20 cellular contexts compared by ENCODE assay signal in genomic region chr3:39130026-39130425, GRCh38. TPM values are rescaled to one million over a fixed set of nuclear protein-coding genes. Genes with fewer than 3 reads are reported as not detected.
A peak's percentile ranks its signal among the peaks of the same experiment; 100 is the strongest.
DNase-seq lines count a peak whose midpoint lies in the region; ATAC-seq and TF ChIP-seq lines count a peak whose summit lies in the region.
"Had no signal": no experiment of that assay in that cellular context is flagged by ENCODE, and none has a peak within 500 bp of the region (broad histone marks: within the 10 kb centered on the region; RNA-seq: fewer than 3 reads in every experiment).

No MANE protein-coding gene starts in this region.

- no peaks in the 10 kb centered on the region for H3K9me3 Mint-ChIP-seq in activated naive CD4-positive, alpha-beta T cell treated with anti-CD3 and anti-CD28 coated beads, Interleukin-2, amount 50 U/mL, for 72 hours
- H3K9me3 Mint-ChIP-seq in activated naive CD4-positive, alpha-beta T cell treated with anti-CD3 and anti-CD28 coated beads for 36 hours: no peaks in the 10 kb centered on the region
- no peaks in the 10 kb centered on the region for H3K9me3 Mint-ChIP-seq in chondrocyte (ENCODE audit: low read depth)
- H3K9me3 Mint-ChIP-seq in natural killer cell: no peaks in the 10 kb centered on the region
- H3K9me3 Mint-ChIP-seq: CD8-positive, alpha-beta T cell had no signal

- H3K36me3 ChIP-seq in BLaER1 treated with 17β-estradiol and CSF1 and Interleukin-3, amounts not matched to agents 10 nM and 100 nM: no peaks in the 10 kb centered on the region; a peak in 1 of 22 replicates
- H3K36me3 ChIP-seq in prostate gland (no peaks in the 10 kb centered on the region), colonic mucosa (no peaks in the 10 kb centered on the region)
- H3K36me3 ChIP-seq: MG63 had no signal

- peak overlapping the region in 8 of 11 experiments; percentile 93 to 98 (median 95); a peak in 16 of 22 replicates for H3K4me2 ChIP-seq in BLaER1 treated with 17β-estradiol and CSF1 and Interleukin-3, amounts not matched to agents 10 nM and 100 nM

- no peak for DNase-seq in activated naive CD4-positive, alpha-beta T cell treated with anti-CD3 and anti-CD28 coated beads, Interleukin-2, amount 50 U/mL, for 72 hours (ENCODE audit: low spot score in 2 of 2)
- no peak for DNase-seq in activated naive CD4-positive, alpha-beta T cell treated with anti-CD3 and anti-CD28 coated beads for 36 hours
- DNase-seq in chondrocyte (ENCODE audit: low spot score): peak; percentile 59
- DNase-seq in prostate gland (ENCODE audit: low spot score): no peak
- DNase-seq in colonic mucosa: no peak
- no peak for DNase-seq in natural killer cell
- no peak for DNase-seq in dedifferentiated amniotic fluid mesenchymal stem cell (ENCODE audit: extremely low spot score)
- DNase-seq: CD8-positive, alpha-beta T cell; DND-41; H7; MG63; NCI-H1417; NCI-H1694 treated with DMSO at 0.1 percent for 48 hours; NCI-H446; NCI-H526; OCI-M1 had no signal

- intact Hi-C loops in activated naive CD4-positive, alpha-beta T cell treated with anti-CD3 and anti-CD28 coated beads for 36 hours (cut with micrococcal nuclease): no loop called here
- intact Hi-C loops in prostate gland (cut with DNase I) (no loop called here), colonic mucosa (cut with DNase I) (no loop called here), natural killer cell (cut with micrococcal nuclease) (no loop called here)

- no peaks in the 10 kb centered on the region for H3K27me3 Mint-ChIP-seq in activated naive CD4-positive, alpha-beta T cell treated with anti-CD3 and anti-CD28 coated beads for 36 hours (ENCODE audit: low read depth)
- H3K27me3 Mint-ChIP-seq in chondrocyte (ENCODE audit: low read depth) (no peaks in the 10 kb centered on the region), natural killer cell (ENCODE audit: low read depth in 2 of 2) (peaks cover 0 to 3% of the 10 kb centered on the region in 2 donors)

- peaks cover 18% of the 10 kb centered on the region for H3K4me1 Mint-ChIP-seq in activated naive CD4-positive, alpha-beta T cell treated with anti-CD3 and anti-CD28 coated beads for 36 hours (ENCODE audit: low read depth)
- H3K4me1 Mint-ChIP-seq in chondrocyte (ENCODE audit: low read depth) (peaks cover 16% of the 10 kb centered on the region), natural killer cell (peaks cover 17 to 30% of the 10 kb centered on the region in 2 donors)

- no peaks in the 10 kb centered on the region for H4K20me1 ChIP-seq in BLaER1 treated with 17β-estradiol and CSF1 and Interleukin-3, amounts not matched to agents 10 nM and 100 nM

- H3K9ac ChIP-seq in BLaER1 treated with 17β-estradiol and CSF1 and Interleukin-3, amounts not matched to agents 10 nM and 100 nM: no peak overlapping the region
- H3K9ac ChIP-seq in colonic mucosa (ENCODE audit: low read depth in 2 of 2, low read length in 2 of 2): no peak overlapping the region

- no peak overlapping the region for H3K4me3 Mint-ChIP-seq in activated naive CD4-positive, alpha-beta T cell treated with anti-CD3 and anti-CD28 coated beads for 36 hours
- H3K4me3 Mint-ChIP-seq in chondrocyte (ENCODE audit: unreplicated experiment): no peak overlapping the region
- no peak overlapping the region for H3K4me3 Mint-ChIP-seq in natural killer cell
- H3K4me3 Mint-ChIP-seq: CD8-positive, alpha-beta T cell had no signal

- H3K27ac Mint-ChIP-seq in activated naive CD4-positive, alpha-beta T cell treated with anti-CD3 and anti-CD28 coated beads, Interleukin-2, amount 50 U/mL, for 72 hours: peak overlapping the region; percentile 26 to 56
- H3K27ac Mint-ChIP-seq in activated naive CD4-positive, alpha-beta T cell treated with anti-CD3 and anti-CD28 coated beads for 36 hours: no peak overlapping the region
- no peak overlapping the region for H3K27ac Mint-ChIP-seq in chondrocyte (ENCODE audit: unreplicated experiment)
- no peak overlapping the region for H3K27ac Mint-ChIP-seq in natural killer cell
- H3K27ac Mint-ChIP-seq: CD8-positive, alpha-beta T cell had no signal

- TF ChIP-seq CTCF in chondrocyte (IDR thresholded peaks at IDR 0.05) (no peak), prostate gland (IDR thresholded peaks at IDR 0.05) (no peak), colonic mucosa (IDR thresholded peaks at IDR 0.05) (no peak), natural killer cell (IDR thresholded peaks at IDR 0.05) (no peak)

- no peak overlapping the region for H3K4me3 ChIP-seq in BLaER1 treated with 17β-estradiol and CSF1 and Interleukin-3, amounts not matched to agents 10 nM and 100 nM
- H3K4me3 ChIP-seq in prostate gland (no peak overlapping the region), colonic mucosa (no peak overlapping the region)
- H3K4me3 ChIP-seq: K562, MG63 had no signal

- WGBS in prostate gland: 90% methylated on average over 6 of the region's 6 CpGs

- no peak for TF ChIP-seq POLR2A in prostate gland (IDR thresholded peaks at IDR 0.05)

- peak overlapping the region in 1 of 11 experiments; percentile 81; a peak in 2 of 22 replicates for H3K27ac ChIP-seq in BLaER1 treated with 17β-estradiol and CSF1 and Interleukin-3, amounts not matched to agents 10 nM and 100 nM
- H3K27ac ChIP-seq in prostate gland: peak overlapping the region; percentile 49 to 74
- H3K27ac ChIP-seq in colonic mucosa: no peak overlapping the region
- H3K27ac ChIP-seq: HL-60 had no signal

- ATAC-seq in activated naive CD4-positive, alpha-beta T cell treated with anti-CD3 and anti-CD28 coated beads, Interleukin-2, amount 50 U/mL, for 72 hours: no peak
- ATAC-seq in natural killer cell: no peak
- ATAC-seq: CD8-positive, alpha-beta T cell; HepG2; K562 had no signal

- H3K27me3 ChIP-seq in BLaER1 treated with 17β-estradiol and CSF1 and Interleukin-3, amounts not matched to agents 10 nM and 100 nM: no peaks in the 10 kb centered on the region
- no peaks in the 10 kb centered on the region for H3K27me3 ChIP-seq in prostate gland (replicated peaks; ENCODE audit: insufficient read depth)
- no peaks in the 10 kb centered on the region for H3K27me3 ChIP-seq in colonic mucosa
- H3K27me3 ChIP-seq: MG63 had no signal

- CTCF ChIA-PET in activated naive CD4-positive, alpha-beta T cell treated with anti-CD3 and anti-CD28 coated beads for 36 hours (lab: Charles Lee): interaction anchor here (0.5 to 8.0 kb wide), 4 partner anchors 14 to 158 kb away, joined by 3 to 52 read pairs (median 5); partner anchors contain the start of gene XIRP1

- H3K9me3 ChIP-seq in BLaER1 treated with 17β-estradiol and CSF1 and Interleukin-3, amounts not matched to agents 10 nM and 100 nM (replicated peaks in 1 of 11): no peaks in the 10 kb centered on the region
- H3K9me3 ChIP-seq in prostate gland (no peaks in the 10 kb centered on the region), colonic mucosa (no peaks in the 10 kb centered on the region)
- H3K9me3 ChIP-seq: MG63 had no signal

- peaks cover 28 to 84% (median 68%) of the 10 kb centered on the region in 10 experiments for H3K4me1 ChIP-seq in BLaER1 treated with 17β-estradiol and CSF1 and Interleukin-3, amounts not matched to agents 10 nM and 100 nM
- H3K4me1 ChIP-seq in prostate gland (replicated peaks): peaks cover 18% of the 10 kb centered on the region
- H3K4me1 ChIP-seq in colonic mucosa: peaks cover 5% of the 10 kb centered on the region

- H3K36me3 Mint-ChIP-seq in activated naive CD4-positive, alpha-beta T cell treated with anti-CD3 and anti-CD28 coated beads, Interleukin-2, amount 50 U/mL, for 72 hours: no peaks in the 10 kb centered on the region
- no peaks in the 10 kb centered on the region for H3K36me3 Mint-ChIP-seq in activated naive CD4-positive, alpha-beta T cell treated with anti-CD3 and anti-CD28 coated beads for 36 hours (ENCODE audit: low read depth)
- H3K36me3 Mint-ChIP-seq in chondrocyte (ENCODE audit: low read depth) (peaks cover 4% of the 10 kb centered on the region), natural killer cell (no peaks in the 10 kb centered on the region)
- H3K36me3 Mint-ChIP-seq: CD8-positive, alpha-beta T cell had no signal

RNA-seq across cellular contexts. Expression of gene TTC21A, which starts 22.5 kb away (rescaled TPM):
- total RNA-seq in activated naive CD4-positive, alpha-beta T cell treated with anti-CD3 and anti-CD28 coated beads, Interleukin-2, amount 50 U/mL, for 72 hours: 1 to 10 TPM; 1.6 to 2.5 TPM
- total RNA-seq in activated naive CD4-positive, alpha-beta T cell treated with anti-CD3 and anti-CD28 coated beads for 36 hours: 1 to 10 TPM; 1.5 to 1.6 TPM
- total RNA-seq in chondrocyte: 4.5 to 8.1 TPM (median 6.2 TPM) in 3 replicates
- 10 to 100 TPM in 1 of 2 donors, 1 to 10 TPM in 1; 9.0 to 23.2 TPM for total RNA-seq in prostate gland
- total RNA-seq in colonic mucosa: 1 to 10 TPM; 2.8 to 6.1 TPM
- 1 to 10 TPM; 2.1 to 3.9 (median 2.4) TPM for total RNA-seq in natural killer cell

RNA-seq across cellular contexts. Expression of gene GORASP1, which starts 22.6 kb away (rescaled TPM):
- 10 to 100 TPM; 19.0 to 22.7 TPM for total RNA-seq in activated naive CD4-positive, alpha-beta T cell treated with anti-CD3 and anti-CD28 coated beads, Interleukin-2, amount 50 U/mL, for 72 hours
- 10 to 100 TPM; 19.0 to 21.8 TPM for total RNA-seq in activated naive CD4-positive, alpha-beta T cell treated with anti-CD3 and anti-CD28 coated beads for 36 hours
- total RNA-seq in chondrocyte: 52.8 to 60.9 TPM (median 54.2 TPM) in 3 replicates
- total RNA-seq in prostate gland: 100 to 1,000 TPM in 1 of 2 donors, 10 to 100 TPM in 1; 76.5 to 104 TPM
- 100 to 1,000 TPM in 1 of 2 donors, 10 to 100 TPM in 1; 84.2 to 106 TPM for total RNA-seq in colonic mucosa
- 10 to 100 TPM; 20.2 to 21.3 (median 20.8) TPM for total RNA-seq in natural killer cell

RNA-seq across cellular contexts. Expression of gene CSRNP1, which starts 23.4 kb away (rescaled TPM):
- total RNA-seq in activated naive CD4-positive, alpha-beta T cell treated with anti-CD3 and anti-CD28 coated beads, Interleukin-2, amount 50 U/mL, for 72 hours: 10 to 100 TPM; 72.9 to 87.1 TPM
- 10 to 100 TPM; 66.5 to 71.0 TPM for total RNA-seq in activated naive CD4-positive, alpha-beta T cell treated with anti-CD3 and anti-CD28 coated beads for 36 hours
- total RNA-seq in chondrocyte (15.2 to 22.3 TPM (median 21.2 TPM) in 3 replicates), prostate gland (10 to 100 TPM; 38.4 to 45.9 TPM), colonic mucosa (10 to 100 TPM; 11.2 to 26.6 TPM), natural killer cell (100 to 1,000 TPM; 208 to 300 (median 253) TPM)

Comparison
In these comparisons a context has a peak if more than half of its experiments do, and no peak if none do; other contexts are left out.
1. H3K27ac Mint-ChIP-seq: peak in activated naive CD4-positive, alpha-beta T cell treated with anti-CD3 and anti-CD28 coated beads, Interleukin-2, amount 50 U/mL, for 72 hours (2 of 2); none in activated naive CD4-positive, alpha-beta T cell treated with anti-CD3 and anti-CD28 coated beads for 36 hours (single experiment), chondrocyte (single experiment) and natural killer cell (0 of 2).